In the genomic region with DNA sequence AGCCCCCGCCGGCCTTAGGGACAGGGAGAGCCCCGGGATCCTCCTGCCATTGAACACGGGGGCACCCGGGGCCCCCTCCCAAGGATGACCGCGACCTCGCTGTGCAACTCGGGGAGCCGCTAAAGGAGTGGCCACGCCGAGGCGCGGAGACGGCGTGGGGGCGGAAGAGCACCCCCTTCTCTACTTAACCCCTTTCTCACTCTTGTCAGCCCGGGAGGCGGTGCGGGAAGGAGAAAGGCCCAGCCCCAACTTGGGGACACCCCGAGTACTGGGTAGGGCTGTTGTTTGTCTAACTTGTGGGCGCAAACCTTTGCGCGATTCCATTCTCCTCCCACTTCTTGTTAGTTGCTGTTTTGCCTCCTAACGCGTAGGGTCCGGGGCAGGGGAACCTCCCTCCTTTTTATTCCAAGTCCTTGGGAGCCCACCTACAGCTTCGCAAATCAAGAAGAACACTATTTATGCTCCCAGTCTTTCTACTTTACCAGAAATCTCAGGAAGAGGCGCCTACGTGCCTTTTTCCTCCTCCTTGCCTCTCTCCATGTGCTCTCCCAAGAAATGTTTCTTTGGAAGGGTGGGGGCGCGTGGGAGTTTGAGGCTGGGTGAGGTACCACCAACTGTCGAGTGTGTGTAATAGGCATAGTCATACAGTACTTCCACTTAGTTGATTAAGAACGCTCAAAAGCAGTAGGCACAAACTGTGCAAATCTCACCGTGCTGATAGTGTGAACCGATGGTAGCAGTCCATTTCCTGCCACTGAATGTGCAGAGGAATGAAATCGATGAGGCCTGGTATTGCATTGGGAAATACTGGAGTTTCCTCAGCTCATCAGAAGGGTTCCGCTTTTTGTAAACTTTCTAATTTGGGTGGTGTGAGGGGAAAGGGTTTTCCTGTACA, we compare ENCODE assay signal across 1 cellular context.
TF ChIP-seq lines count a peak whose summit lies in the region.

No MANE protein-coding gene starts in this region.

TF ChIP-seq in GM12878, 131 proteins besides CTCF, POLR2A, EP300 and RAD21 (continued from another document):
- TF ChIP-seq SREBF2 (IDR thresholded peaks at IDR 0.05; ENCODE audit: low read length) (no peak), RFX5 (IDR thresholded peaks at IDR 0.05; ENCODE audit: low read depth, low read length) (no peak), TCF3 (IDR thresholded peaks at IDR 0.05; ENCODE audit: borderline replicate concordance, insufficient read depth, low read depth, low read length) (no peak), EGR1 (IDR thresholded peaks at IDR 0.05; ENCODE audit: borderline replicate concordance in 1 of 2, low read depth in 2 of 2, low read length in 2 of 2) (peak in 1 of 2 experiments; percentile 50; a peak in 1 of 3 replicates), SPI1 (IDR thresholded peaks at IDR 0.05; ENCODE audit: borderline replicate concordance, insufficient read depth, low read depth, low read length) (peak; percentile 31; the same call in 1 of the 2 replicates)
